In the genomic region with DNA sequence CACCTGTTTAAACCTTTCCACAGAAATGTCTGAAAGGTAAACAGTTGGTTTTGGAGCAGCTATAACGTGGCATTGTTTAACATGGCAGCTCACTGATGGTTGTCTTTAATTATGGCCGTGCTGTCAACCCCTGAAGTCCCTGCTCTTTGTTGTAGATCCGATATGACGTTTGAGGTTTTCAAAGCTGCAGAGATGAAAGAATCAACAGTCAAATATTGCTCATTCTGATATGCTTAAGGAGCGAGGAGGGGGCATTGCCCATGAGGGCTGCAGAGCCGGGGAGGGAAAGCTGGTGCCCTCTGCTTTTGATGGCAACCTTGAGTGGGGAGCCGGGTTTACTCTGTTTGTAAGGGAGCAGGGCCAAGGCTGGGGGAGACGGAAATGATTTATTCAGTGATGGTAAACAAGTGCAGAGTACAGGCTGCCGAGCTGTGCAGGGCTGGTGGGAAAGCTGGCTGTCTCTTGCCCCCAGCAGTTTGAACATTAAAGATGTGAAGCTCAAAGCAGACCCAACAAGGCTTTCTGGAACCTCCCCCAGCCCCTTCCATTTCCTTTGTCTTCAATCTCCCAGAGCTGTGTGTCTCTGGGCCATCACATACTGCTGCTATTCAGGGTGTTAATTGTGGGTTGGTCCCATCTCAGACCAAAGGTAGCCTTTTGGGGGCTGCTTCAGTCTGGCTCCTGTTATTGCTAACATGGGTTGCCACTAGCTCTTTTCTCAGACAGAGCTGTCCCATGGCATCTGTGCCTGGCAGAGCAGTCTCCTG, we compare ENCODE assay signal across 1 cellular context.
TF ChIP-seq lines count a peak whose summit lies in the region.

No MANE protein-coding gene starts in this region.

TF ChIP-seq in HepG2, 621 proteins besides CTCF, POLR2A, EP300 and RAD21 (continued from another document and continues in another):
- TF ChIP-seq, protein P1, sequence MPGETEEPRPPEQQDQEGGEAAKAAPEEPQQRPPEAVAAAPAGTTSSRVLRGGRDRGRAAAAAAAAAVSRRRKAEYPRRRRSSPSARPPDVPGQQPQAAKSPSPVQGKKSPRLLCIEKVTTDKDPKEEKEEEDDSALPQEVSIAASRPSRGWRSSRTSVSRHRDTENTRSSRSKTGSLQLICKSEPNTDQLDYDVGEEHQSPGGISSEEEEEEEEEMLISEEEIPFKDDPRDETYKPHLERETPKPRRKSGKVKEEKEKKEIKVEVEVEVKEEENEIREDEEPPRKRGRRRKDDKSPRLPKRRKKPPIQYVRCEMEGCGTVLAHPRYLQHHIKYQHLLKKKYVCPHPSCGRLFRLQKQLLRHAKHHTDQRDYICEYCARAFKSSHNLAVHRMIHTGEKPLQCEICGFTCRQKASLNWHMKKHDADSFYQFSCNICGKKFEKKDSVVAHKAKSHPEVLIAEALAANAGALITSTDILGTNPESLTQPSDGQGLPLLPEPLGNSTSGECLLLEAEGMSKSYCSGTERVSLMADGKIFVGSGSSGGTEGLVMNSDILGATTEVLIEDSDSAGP (CRISPR knock-in tag; IDR thresholded peaks at IDR 0.05; ENCODE audit: borderline replicate concordance) = peak; percentile 90
- peak; percentile 61; the same call in 1 of the 2 replicates for TF ChIP-seq NKX3-1 (CRISPR knock-in tag; IDR thresholded peaks at IDR 0.05)
- peak; percentile 15; the same call in 1 of the 2 replicates for TF ChIP-seq ZNF3 (CRISPR knock-in tag; IDR thresholded peaks at IDR 0.05)
- no peak for TF ChIP-seq ZNF256 (CRISPR knock-in tag; conservative IDR thresholded peaks at IDR 0.05)
- TF ChIP-seq NFE2L1 (CRISPR knock-in tag; IDR thresholded peaks at IDR 0.05; ENCODE audit: borderline replicate concordance) = no peak
- TF ChIP-seq ZNF383 (CRISPR knock-in tag; IDR thresholded peaks at IDR 0.05; ENCODE audit: borderline replicate concordance) = no peak
- 0 out of 2 replicates have a peak, but pooled peaks have one; percentile 27 for TF ChIP-seq ZHX1 (CRISPR knock-in tag; IDR thresholded peaks at IDR 0.05; ENCODE audit: low read depth)
- TF ChIP-seq ZSCAN21 (CRISPR knock-in tag; IDR thresholded peaks at IDR 0.05; ENCODE audit: borderline replicate concordance) = peak; percentile 80; the same call in 1 of the 2 replicates
- TF ChIP-seq, protein P2, sequence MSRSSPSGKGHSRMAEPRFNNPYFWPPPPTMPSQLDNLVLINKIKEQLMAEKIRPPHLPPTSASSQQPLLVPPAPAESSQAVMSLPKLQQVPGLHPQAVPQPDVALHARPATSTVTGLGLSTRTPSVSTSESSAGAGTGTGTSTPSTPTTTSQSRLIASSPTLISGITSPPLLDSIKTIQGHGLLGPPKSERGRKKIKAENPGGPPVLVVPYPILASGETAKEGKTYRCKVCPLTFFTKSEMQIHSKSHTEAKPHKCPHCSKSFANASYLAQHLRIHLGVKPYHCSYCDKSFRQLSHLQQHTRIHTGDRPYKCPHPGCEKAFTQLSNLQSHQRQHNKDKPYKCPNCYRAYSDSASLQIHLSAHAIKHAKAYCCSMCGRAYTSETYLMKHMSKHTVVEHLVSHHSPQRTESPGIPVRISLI (CRISPR knock-in tag; IDR thresholded peaks at IDR 0.05; ENCODE audit: borderline replicate concordance) = peak; percentile 50; the same call in 1 of the 2 replicates
- TF ChIP-seq ZNF225 (CRISPR knock-in tag; IDR thresholded peaks at IDR 0.05) = no peak
- no peak for TF ChIP-seq ZNF280B (CRISPR knock-in tag; IDR thresholded peaks at IDR 0.05; ENCODE audit: borderline replicate concordance)
- TF ChIP-seq RBM39 (IDR thresholded peaks at IDR 0.05; ENCODE audit: low read depth, low read length, poor library complexity, severe bottlenecking) = no peak
- TF ChIP-seq, protein P3, sequence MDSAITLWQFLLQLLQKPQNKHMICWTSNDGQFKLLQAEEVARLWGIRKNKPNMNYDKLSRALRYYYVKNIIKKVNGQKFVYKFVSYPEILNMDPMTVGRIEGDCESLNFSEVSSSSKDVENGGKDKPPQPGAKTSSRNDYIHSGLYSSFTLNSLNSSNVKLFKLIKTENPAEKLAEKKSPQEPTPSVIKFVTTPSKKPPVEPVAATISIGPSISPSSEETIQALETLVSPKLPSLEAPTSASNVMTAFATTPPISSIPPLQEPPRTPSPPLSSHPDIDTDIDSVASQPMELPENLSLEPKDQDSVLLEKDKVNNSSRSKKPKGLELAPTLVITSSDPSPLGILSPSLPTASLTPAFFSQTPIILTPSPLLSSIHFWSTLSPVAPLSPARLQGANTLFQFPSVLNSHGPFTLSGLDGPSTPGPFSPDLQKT (CRISPR knock-in tag; IDR thresholded peaks at IDR 0.05; ENCODE audit: borderline replicate concordance) = no peak
- TF ChIP-seq NR2F1 (CRISPR knock-in tag; IDR thresholded peaks at IDR 0.05) = peak; percentile 50 to 51; a peak in 2 of 4 replicates
- no peak for TF ChIP-seq CENPBD1 (CRISPR knock-in tag; IDR thresholded peaks at IDR 0.05; ENCODE audit: borderline replicate concordance, low read depth)
- no peak for TF ChIP-seq CBX1 (IDR thresholded peaks at IDR 0.05; ENCODE audit: low read depth)
- no peak for TF ChIP-seq ZFYVE20 (CRISPR knock-in tag; IDR thresholded peaks at IDR 0.05; ENCODE audit: borderline replicate concordance, low read depth)
- no peak; the same call in 1 of the 2 replicates for TF ChIP-seq ZBTB34 (CRISPR knock-in tag; IDR thresholded peaks at IDR 0.05)
- 0 out of 2 replicates have a peak, but pooled peaks have one; percentile 58 for TF ChIP-seq KDM3A (CRISPR knock-in tag; IDR thresholded peaks at IDR 0.05; ENCODE audit: low read depth)
- peak; percentile 92; the same call in 1 of the 2 replicates for TF ChIP-seq NCOA1 (CRISPR knock-in tag; IDR thresholded peaks at IDR 0.05)
- TF ChIP-seq ZNF607 (CRISPR knock-in tag; IDR thresholded peaks at IDR 0.05; ENCODE audit: borderline replicate concordance) = peak; percentile 63
- TF ChIP-seq KAT2B (IDR thresholded peaks at IDR 0.05; ENCODE audit: borderline replicate concordance, low read depth, low read length) = no peak
- no peak for TF ChIP-seq MTF2 (CRISPR knock-in tag; IDR thresholded peaks at IDR 0.05; ENCODE audit: borderline replicate concordance)
- no peak for TF ChIP-seq ZC3H4 (CRISPR knock-in tag; IDR thresholded peaks at IDR 0.05; ENCODE audit: borderline replicate concordance)
- 0 out of 2 replicates have a peak, but pooled peaks have one; percentile 68 for TF ChIP-seq ZNF572 (CRISPR knock-in tag; IDR thresholded peaks at IDR 0.05)
- TF ChIP-seq KLF12 (CRISPR knock-in tag; IDR thresholded peaks at IDR 0.05; ENCODE audit: borderline replicate concordance) = no peak
- TF ChIP-seq SRSF4 (IDR thresholded peaks at IDR 0.05; ENCODE audit: low read depth, low read length, poor library complexity, severe bottlenecking) = no peak
- TF ChIP-seq ZNF678 (CRISPR knock-in tag; IDR thresholded peaks at IDR 0.05) = no peak
- TF ChIP-seq ZNF619 (CRISPR knock-in tag; IDR thresholded peaks at IDR 0.05) = no peak
- TF ChIP-seq ZKSCAN1 (IDR thresholded peaks at IDR 0.05; ENCODE audit: low read length) = no peak
- TF ChIP-seq IRF2 (CRISPR knock-in tag; IDR thresholded peaks at IDR 0.05) = peak; percentile 76; the same call in 1 of the 2 replicates
- no peak for TF ChIP-seq NFRKB (IDR thresholded peaks at IDR 0.05)
- no peak for TF ChIP-seq NFE2L2 (IDR thresholded peaks at IDR 0.05; ENCODE audit: low read length)
- TF ChIP-seq MATR3 (CRISPR knock-in tag; IDR thresholded peaks at IDR 0.05) = no peak
- TF ChIP-seq, protein P4, sequence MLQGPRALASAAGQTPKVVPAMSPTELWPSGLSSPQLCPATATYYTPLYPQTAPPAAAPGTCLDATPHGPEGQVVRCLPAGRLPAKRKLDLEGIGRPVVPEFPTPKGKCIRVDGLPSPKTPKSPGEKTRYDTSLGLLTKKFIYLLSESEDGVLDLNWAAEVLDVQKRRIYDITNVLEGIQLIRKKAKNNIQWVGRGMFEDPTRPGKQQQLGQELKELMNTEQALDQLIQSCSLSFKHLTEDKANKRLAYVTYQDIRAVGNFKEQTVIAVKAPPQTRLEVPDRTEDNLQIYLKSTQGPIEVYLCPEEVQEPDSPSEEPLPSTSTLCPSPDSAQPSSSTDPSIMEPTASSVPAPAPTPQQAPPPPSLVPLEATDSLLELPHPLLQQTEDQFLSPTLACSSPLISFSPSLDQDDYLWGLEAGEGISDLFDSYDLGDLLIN (CRISPR knock-in tag; IDR thresholded peaks at IDR 0.05; ENCODE audit: borderline replicate concordance) = no peak
- peak; percentile 66 for TF ChIP-seq CEBPG (CRISPR knock-in tag; IDR thresholded peaks at IDR 0.05)
- peak; percentile 99 for TF ChIP-seq NCOA2 (CRISPR knock-in tag; IDR thresholded peaks at IDR 0.05)
- no peak for TF ChIP-seq ZNF530 (CRISPR knock-in tag; IDR thresholded peaks at IDR 0.05; ENCODE audit: low read depth)
- TF ChIP-seq ZSCAN29 (CRISPR knock-in tag; conservative IDR thresholded peaks at IDR 0.05) = peak; percentile 90
- TF ChIP-seq, protein P5, sequence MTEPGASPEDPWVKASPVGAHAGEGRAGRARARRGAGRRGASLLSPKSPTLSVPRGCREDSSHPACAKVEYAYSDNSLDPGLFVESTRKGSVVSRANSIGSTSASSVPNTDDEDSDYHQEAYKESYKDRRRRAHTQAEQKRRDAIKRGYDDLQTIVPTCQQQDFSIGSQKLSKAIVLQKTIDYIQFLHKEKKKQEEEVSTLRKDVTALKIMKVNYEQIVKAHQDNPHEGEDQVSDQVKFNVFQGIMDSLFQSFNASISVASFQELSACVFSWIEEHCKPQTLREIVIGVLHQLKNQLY (CRISPR knock-in tag; IDR thresholded peaks at IDR 0.05) = no peak
- 0 out of 2 replicates have a peak, but pooled peaks have one; percentile 33 for TF ChIP-seq ZNF335 (CRISPR knock-in tag; IDR thresholded peaks at IDR 0.05)
- TF ChIP-seq SNAPC4 (CRISPR knock-in tag; IDR thresholded peaks at IDR 0.05) = peak; percentile 26; the same call in 1 of the 2 replicates
